In the genomic region with DNA sequence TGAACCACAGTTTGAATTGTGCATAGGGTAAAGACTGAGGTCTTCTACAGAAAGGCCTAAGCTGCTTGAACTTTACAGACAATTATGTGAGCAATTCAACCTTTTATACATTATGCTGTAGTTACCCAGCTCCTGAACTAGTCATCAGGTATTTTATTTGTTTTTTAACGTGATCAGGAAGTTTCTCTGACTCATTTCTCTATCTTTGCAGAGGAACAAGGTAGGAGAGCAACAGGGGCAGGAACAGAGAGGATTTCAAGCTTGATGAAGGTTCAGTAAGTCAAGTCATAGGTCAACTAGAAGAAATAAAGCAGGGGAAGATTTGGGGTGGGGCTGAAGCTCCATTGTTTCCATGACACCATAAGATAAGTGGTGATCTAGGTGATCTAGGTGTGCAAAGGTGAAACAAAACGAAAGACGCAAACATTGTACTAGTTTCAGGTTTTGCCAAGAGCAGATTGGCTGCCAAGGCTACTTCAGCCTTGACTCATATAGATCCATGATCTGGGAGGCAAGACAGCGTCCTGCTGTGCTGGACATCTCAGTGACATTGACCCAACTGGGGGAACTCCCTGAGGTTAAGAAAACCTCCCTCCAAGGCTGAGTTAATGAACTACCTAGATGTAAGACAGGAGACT, we compare ENCODE assay signal across 11 cellular contexts.
DNase-seq lines count a peak whose midpoint lies in the region; ATAC-seq, FAIRE-seq and TF ChIP-seq lines count a peak whose summit lies in the region.
"Had no signal": no experiment of that assay in that cellular context is flagged by ENCODE, and none has a peak within 500 bp of the region (broad histone marks: within the 10 kb centered on the region; RNA-seq: fewer than 3 reads in every experiment).

No MANE protein-coding gene starts in this region.

- no peak overlapping the region for H3K27ac ChIP-seq in H9 (ENCODE audit: insufficient read length, low read depth, low read length)

- no peaks in the 10 kb centered on the region for H3K9me3 Mint-ChIP-seq in H9

- peak overlapping the region; percentile 33 for H3K4me2 ChIP-seq in Loucy (ENCODE audit: low read depth, low read length, poor library complexity, severe bottlenecking)
- no peak overlapping the region for H3K4me2 ChIP-seq in H9 (ENCODE audit: insufficient read depth, insufficient read length, low read length)

- H3K4me1 ChIP-seq in Loucy (ENCODE audit: insufficient read depth, low read length, poor library complexity, severe bottlenecking) (peaks cover 64% of the 10 kb centered on the region), H9 (ENCODE audit: insufficient read depth, low read length) (no peaks in the 10 kb centered on the region)

- H3K4me3 ChIP-seq in Loucy (ENCODE audit: low read length, poor library complexity, severe bottlenecking) = no peak overlapping the region

- H3K9ac ChIP-seq in Loucy (ENCODE audit: low read depth, low read length, poor library complexity, severe bottlenecking) (peak overlapping the region; percentile 65), H9 (ENCODE audit: extremely low read depth, insufficient read length, low read length) (no peak overlapping the region)

- no peak overlapping the region for H2AK5ac ChIP-seq in H9 (ENCODE audit: insufficient read length, low read length)

- no peak overlapping the region for H2BK12ac ChIP-seq in H9 (ENCODE audit: insufficient read length, low read depth, low read length)

- H3K36me3 Mint-ChIP-seq in H9 (ENCODE audit: insufficient read depth in 1 of 3, low read depth in 3 of 3) = no peaks in the 10 kb centered on the region

- ATAC-seq in GM21786 (IDR thresholded peaks at IDR 0.05; ENCODE audit: unreplicated experiment) (peak; percentile 54), HG03095 (IDR thresholded peaks at IDR 0.05; ENCODE audit: unreplicated experiment) (no peak), HG02884 (IDR thresholded peaks at IDR 0.05; ENCODE audit: unreplicated experiment) (no peak)

- H4K91ac ChIP-seq in H9 (ENCODE audit: insufficient read length, low read depth, low read length) = no peak overlapping the region

- H3K79me1 ChIP-seq in H9 (ENCODE audit: insufficient read depth, low read depth, low read length, poor library complexity, severe bottlenecking) = no peaks in the 10 kb centered on the region

- no peaks in the 10 kb centered on the region for H3K23me2 ChIP-seq in H9 (ENCODE audit: insufficient read length, low read depth, low read length, poor library complexity, severe bottlenecking)

- no peak overlapping the region for H2BK120ac ChIP-seq in H9 (ENCODE audit: low read depth, low read length, poor library complexity, severe bottlenecking)

- H3K56ac ChIP-seq in H9 (ENCODE audit: insufficient read length, low read depth, low read length) = no peak overlapping the region

- peaks cover 1% of the 10 kb centered on the region for H3K27me3 Mint-ChIP-seq in H9 (ENCODE audit: low read depth)

- no peak overlapping the region for H3T11ph ChIP-seq in H9 (ENCODE audit: low read length)

- H4K8ac ChIP-seq in H9 (replicated peaks; ENCODE audit: insufficient read length, low read depth, low read length) = no peak overlapping the region

- H3F3A ChIP-seq in Loucy (ENCODE audit: low read depth) = peaks cover 4% of the 10 kb centered on the region; the same call in 1 of the 2 replicates

- no peak for FAIRE-seq in GM12891 (lab: Jason Lieb, UNC)

- no peak overlapping the region for H3K4me3 Mint-ChIP-seq in H9

- H3K18ac ChIP-seq in H9 (ENCODE audit: insufficient read length, low read depth, low read length) = no peak overlapping the region

- no peak overlapping the region for H2BK5ac ChIP-seq in H9 (ENCODE audit: insufficient read length, low read length)

- H3K14ac ChIP-seq in H9 (ENCODE audit: insufficient read depth, low read length) = no peak overlapping the region

- no peaks in the 10 kb centered on the region for H3K27me3 ChIP-seq in Loucy (ENCODE audit: insufficient read depth, low read length, poor library complexity, severe bottlenecking)
- H3K27me3 ChIP-seq in H9 (ENCODE audit: insufficient read depth, low read length) = no peaks in the 10 kb centered on the region

- no peak for DNase-seq in GM12891 (ENCODE audit: insufficient read length, low spot score)
- peak; percentile 86 for DNase-seq in kidney tubule cell (ENCODE audit: low spot score)
- no peak for DNase-seq in H9
- no peak for DNase-seq in activated CD4-positive, alpha-beta T cell treated with anti-CD3 and anti-CD28 coated beads, Interleukin-2, amount 50 U/mL, for 4 hours
- DNase-seq: H7, NCI-H510A treated with DMSO at 0.1 percent for 48 hours, SIG-M5 had no signal

- H3K36me3 ChIP-seq in Loucy (ENCODE audit: insufficient read depth, low read length) = no peaks in the 10 kb centered on the region

- H3K4me1 Mint-ChIP-seq in H9 = peaks cover 0 to 3% of the 10 kb centered on the region in 2 experiments; a peak in 3 of 4 replicates

- no peak overlapping the region for H2AFZ ChIP-seq in Loucy (ENCODE audit: low read length)
- no peak overlapping the region for H2AFZ ChIP-seq in H9 (ENCODE audit: low read length)

- no peaks in the 10 kb centered on the region for H4K20me1 ChIP-seq in Loucy (ENCODE audit: insufficient read depth, low read length, poor library complexity, severe bottlenecking)
- no peaks in the 10 kb centered on the region for H4K20me1 ChIP-seq in H9 (ENCODE audit: control insufficient read depth, insufficient read depth, insufficient read length)

- no peaks in the 10 kb centered on the region for H3K9me2 ChIP-seq in Loucy (replicated peaks; ENCODE audit: low read depth, low read length)

- TF ChIP-seq CTCF in Loucy (conservative IDR thresholded peaks at IDR 0.05; ENCODE audit: low read length) (no peak), H9 (conservative IDR thresholded peaks at IDR 0.05) (no peak)

- 0 out of 2 replicates have a peak, but pooled peaks have one; percentile 30 for TF ChIP-seq POLR2A in GM12891 (IDR thresholded peaks at IDR 0.05; ENCODE audit: low read depth, low read length)

- H2BK15ac ChIP-seq in H9 (ENCODE audit: low read depth, low read length) = no peak overlapping the region

- H3K79me2 ChIP-seq in Loucy (ENCODE audit: insufficient read depth, low read length) = peaks cover 27% of the 10 kb centered on the region
- no peaks in the 10 kb centered on the region for H3K79me2 ChIP-seq in H9 (ENCODE audit: insufficient read depth, low read length)

- no peak overlapping the region for H3K23ac ChIP-seq in H9 (ENCODE audit: insufficient read length, low read depth, low read length)

- H3K27ac Mint-ChIP-seq in H9 = no peak overlapping the region

- H2BK20ac ChIP-seq in H9 (ENCODE audit: low read depth, low read length, poor library complexity, severe bottlenecking) = no peak overlapping the region

- H3K9me3 ChIP-seq in Loucy (ENCODE audit: insufficient read depth, low read depth, low read length) = no peaks in the 10 kb centered on the region
- H3K9me3 ChIP-seq in H9 (ENCODE audit: control insufficient read depth, low read depth, low read length) = no peaks in the 10 kb centered on the region

- H3K4ac ChIP-seq in H9 (ENCODE audit: low read depth, low read length) = no peak overlapping the region

- no peak overlapping the region for H4K5ac ChIP-seq in H9 (ENCODE audit: insufficient read length, low read depth, low read length)

- WGBS in H9 (ENCODE audit: extremely low coverage, insufficient read length, low lambda C conversion rate) = no CpG with 5 or more reads among the region's 4 CpGs

TF ChIP-seq in GM12891, 5 proteins besides CTCF, POLR2A, EP300 and RAD21:
- no peak for TF ChIP-seq POU2F2 (IDR thresholded peaks at IDR 0.05; ENCODE audit: low read depth, low read length)
- TF ChIP-seq SPI1 (IDR thresholded peaks at IDR 0.05; ENCODE audit: low read depth, low read length) = peak; percentile 77
